1 cellular context compared by ENCODE assay signal in genomic region chr19:40646564-40647254, GRCh38.
TF ChIP-seq lines count a peak whose summit lies in the region.

No MANE protein-coding gene starts in this region.

TF ChIP-seq in IMR-90, 13 proteins besides CTCF, POLR2A, EP300 and RAD21 (continued from another document):
- TF ChIP-seq MAZ (IDR thresholded peaks at IDR 0.05; ENCODE audit: borderline replicate concordance, low read depth, low read length) (no peak), BHLHE40 (IDR thresholded peaks at IDR 0.05; ENCODE audit: low read depth, low read length) (no peak), SMC3 (IDR thresholded peaks at IDR 0.05; ENCODE audit: low read depth, low read length) (no peak), RCOR1 (IDR thresholded peaks at IDR 0.05; ENCODE audit: insufficient replicate concordance, low read length) (no peak), NFE2L2 (IDR thresholded peaks at IDR 0.05; ENCODE audit: low read depth, low read length) (no peak), CEBPB (IDR thresholded peaks at IDR 0.05; ENCODE audit: low read depth, low read length) (no peak), FOS (IDR thresholded peaks at IDR 0.05; ENCODE audit: low read depth, low read length) (no peak)
- TF ChIP-seq, protein P1, sequence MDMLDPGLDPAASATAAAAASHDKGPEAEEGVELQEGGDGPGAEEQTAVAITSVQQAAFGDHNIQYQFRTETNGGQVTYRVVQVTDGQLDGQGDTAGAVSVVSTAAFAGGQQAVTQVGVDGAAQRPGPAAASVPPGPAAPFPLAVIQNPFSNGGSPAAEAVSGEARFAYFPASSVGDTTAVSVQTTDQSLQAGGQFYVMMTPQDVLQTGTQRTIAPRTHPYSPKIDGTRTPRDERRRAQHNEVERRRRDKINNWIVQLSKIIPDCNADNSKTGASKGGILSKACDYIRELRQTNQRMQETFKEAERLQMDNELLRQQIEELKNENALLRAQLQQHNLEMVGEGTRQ (IDR thresholded peaks at IDR 0.05; ENCODE audit: low read depth, low read length), result no peak
